8 cellular contexts compared by ENCODE assay signal in genomic region chr20:62405108-62405980, GRCh38. TPM values are rescaled to one million over a fixed set of nuclear protein-coding genes. Genes with fewer than 3 reads are reported as not detected.
A peak's percentile ranks its signal among the peaks of the same experiment; 100 is the strongest.
DNase-seq lines count a peak whose midpoint lies in the region; ATAC-seq lines count a peak whose summit lies in the region.

No MANE protein-coding gene starts in this region.

- DNase-seq in NCI-H1417 (lab: John Stamatoyannopoulos, UW) = peak in 2 of 3 experiments; percentile 29 to 49
- no peak for DNase-seq in NCI-H1417 treated with DMSO at 0.1 percent for 48 hours (lab: John Stamatoyannopoulos, UW)
- peak; percentile 35 for DNase-seq in NCI-H460 (ENCODE audit: extremely low read depth, low read depth)
- DNase-seq in cerebellar nuclear complex (lab: John Stamatoyannopoulos, UW) = peak; percentile 31 to 59
- peak; percentile 14 for DNase-seq in medulla oblongata (ENCODE audit: extremely low spot score)
- no peak for DNase-seq in middle frontal gyrus (ENCODE audit: extremely low spot score, low spot score)

- no peak for ATAC-seq in GM19023 (IDR thresholded peaks at IDR 0.05; ENCODE audit: unreplicated experiment)
- ATAC-seq in GM21529 (IDR thresholded peaks at IDR 0.05; ENCODE audit: unreplicated experiment) = no peak

RNA-seq across cellular contexts. Expression of gene CABLES2, which starts 1.7 kb away (rescaled TPM):
- total RNA-seq in NCI-H460 (2014; rRNA removed; shearing (Covaris generic)) = 2.1 and 3.1 TPM in 2 replicates
- 4.2 and 6.5 TPM in 2 replicates for polyA plus RNA-seq in NCI-H460 (2014; cell fraction: nucleus; rRNA removed)

RNA-seq across cellular contexts. Expression of gene RPS21, which starts 18.4 kb away (rescaled TPM):
- total RNA-seq in NCI-H460 (2014; rRNA removed; shearing (Covaris generic)) = 1,658 and 1,943 TPM in 2 replicates
- polyA plus RNA-seq in NCI-H460 (2014; cell fraction: nucleus; rRNA removed) = 3,089 and 4,487 TPM in 2 replicates

RNA-seq across cellular contexts. Expression of gene RBBP8NL, which starts 22.0 kb away (rescaled TPM):
- not detected in 2 replicates for total RNA-seq in NCI-H460 (2014; rRNA removed; shearing (Covaris generic))
- not detected in 2 replicates for polyA plus RNA-seq in NCI-H460 (2014; cell fraction: nucleus; rRNA removed)

RNA-seq across cellular contexts. Expression of gene LAMA5, which starts 38.2 kb away (rescaled TPM):
- 169 and 171 TPM in 2 replicates for total RNA-seq in NCI-H460 (2014; rRNA removed; shearing (Covaris generic))
- 606 and 655 TPM in 2 replicates for polyA plus RNA-seq in NCI-H460 (2014; cell fraction: nucleus; rRNA removed)

Comparison
In these comparisons a context has a peak if more than half of its experiments do, and no peak if none do; other contexts are left out.
1. DNase-seq: peak in NCI-H1417 (2 of 3), NCI-H460 (single experiment), cerebellar nuclear complex (2 of 2) and medulla oblongata (single experiment); none in NCI-H1417 treated with DMSO at 0.1 percent for 48 hours (single experiment) and middle frontal gyrus (single experiment).